ENCODE assay signal across 8 cellular contexts in genomic region chr2:60555066-60555793, GRCh38. TPM values are rescaled to one million over a fixed set of nuclear protein-coding genes. Genes with fewer than 3 reads are reported as not detected.
DNase-seq lines count a peak whose midpoint lies in the region; ATAC-seq and TF ChIP-seq lines count a peak whose summit lies in the region.

No MANE protein-coding gene starts in this region.

- peak overlapping the region; percentile 60; the same call in 1 of the 2 replicates for H2AFZ ChIP-seq in OCI-LY3 (ENCODE audit: low read depth, low read length)
- peak overlapping the region; percentile 79 for H2AFZ ChIP-seq in parathyroid adenoma

- 0% methylated on average over 5 to 14 of the region's 43 CpGs for WGBS in gastroesophageal sphincter (ENCODE audit: low coverage in 1 of 2), 2 donors

- TF ChIP-seq CTCF in OCI-LY3 (IDR thresholded peaks at IDR 0.05; ENCODE audit: low read depth, low read length) (peak; percentile 44), gastroesophageal sphincter (IDR thresholded peaks at IDR 0.05) (peak in 3 of 4 experiments; percentile 5 to 41 (median 17)), parathyroid adenoma (IDR thresholded peaks at IDR 0.05) (no peak)

- H3K4me1 ChIP-seq in OCI-LY3 (ENCODE audit: low read length) (peaks cover 11% of the 10 kb centered on the region), gastroesophageal sphincter (peaks cover 0 to 71% (median 30%) of the 10 kb centered on the region in 3 donors), parathyroid adenoma (no peaks in the 10 kb centered on the region)

- DNase-seq in DMS153 (lab: John Stamatoyannopoulos, UW) (peak; percentile 42), HPDE6-E6E7 (ENCODE audit: extremely low spot score) (no peak)
- DNase-seq in activated T-helper 2 cell treated with anti-CD3 and anti-CD28 coated beads, Interferon-gamma antibody, Interleukin-2, Interleukin-4, amounts not matched to agents 10 μg/mL and 5 μg/mL and 100 μg/mL, durations not matched to agents 14 hours and 24 hours and 36 hours (ENCODE audit: low spot score) = peak; percentile 53

- intact Hi-C loops in activated T-helper 2 cell treated with anti-CD3 and anti-CD28 coated beads, Interferon-gamma antibody, Interleukin-2, Interleukin-4, amounts not matched to agents 10 μg/mL and 5 μg/mL and 100 μg/mL, durations not matched to agents 14 hours and 24 hours and 36 hours (cut with micrococcal nuclease) = loop anchor here (2.0 to 10.0 kb wide), 2 partner anchors 14 to 1530 kb away; no protein-coding TSS in a partner anchor

- peaks cover 67% of the 10 kb centered on the region for H3K27me3 Mint-ChIP-seq in activated T-helper 2 cell treated with anti-CD3 and anti-CD28 coated beads, Interferon-gamma antibody, Interleukin-2, Interleukin-4, amounts not matched to agents 10 μg/mL and 5 μg/mL and 100 μg/mL, durations not matched to agents 14 hours and 24 hours and 36 hours (ENCODE audit: low read depth)

- peaks cover 74% of the 10 kb centered on the region for H3K79me2 ChIP-seq in OCI-LY3 (ENCODE audit: low read length)
- no peaks in the 10 kb centered on the region for H3K79me2 ChIP-seq in parathyroid adenoma

- no peak for TF ChIP-seq EP300 in gastroesophageal sphincter (IDR thresholded peaks at IDR 0.05)

- H3K9me3 ChIP-seq in OCI-LY3 (ENCODE audit: insufficient read depth, low read length) (no peaks in the 10 kb centered on the region), gastroesophageal sphincter (no peaks in the 10 kb centered on the region), parathyroid adenoma (ENCODE audit: control insufficient read depth, low read length) (no peaks in the 10 kb centered on the region)

- no peaks in the 10 kb centered on the region for H3K9me3 Mint-ChIP-seq in activated T-helper 2 cell treated with anti-CD3 and anti-CD28 coated beads, Interferon-gamma antibody, Interleukin-2, Interleukin-4, amounts not matched to agents 10 μg/mL and 5 μg/mL and 100 μg/mL, durations not matched to agents 14 hours and 24 hours and 36 hours

- TF ChIP-seq POLR2A in gastroesophageal sphincter (IDR thresholded peaks at IDR 0.05) = no peak

- peaks cover 8% of the 10 kb centered on the region for H3K36me3 ChIP-seq in OCI-LY3 (replicated peaks; ENCODE audit: low read depth, low read length)
- no peaks in the 10 kb centered on the region for H3K36me3 ChIP-seq in gastroesophageal sphincter
- no peaks in the 10 kb centered on the region for H3K36me3 ChIP-seq in parathyroid adenoma (ENCODE audit: control insufficient read depth, insufficient read depth, low read length)

- H3K27me3 ChIP-seq in OCI-LY3 (ENCODE audit: low read depth, low read length) (peaks cover 11% of the 10 kb centered on the region), gastroesophageal sphincter (peaks cover 88% of the 10 kb centered on the region), parathyroid adenoma (ENCODE audit: control insufficient read depth, insufficient read depth, low read length) (no peaks in the 10 kb centered on the region)

- ATAC-seq in GM19397 (IDR thresholded peaks at IDR 0.05; ENCODE audit: unreplicated experiment) (peak; percentile 45), HG03520 (IDR thresholded peaks at IDR 0.05; ENCODE audit: unreplicated experiment) (peak; percentile 29), gastroesophageal sphincter (peak; percentile 38)

- H4K20me1 ChIP-seq in OCI-LY3 (ENCODE audit: insufficient read depth, low read length) = no peaks in the 10 kb centered on the region

- no peak overlapping the region for H3K27ac Mint-ChIP-seq in activated T-helper 2 cell treated with anti-CD3 and anti-CD28 coated beads, Interferon-gamma antibody, Interleukin-2, Interleukin-4, amounts not matched to agents 10 μg/mL and 5 μg/mL and 100 μg/mL, durations not matched to agents 14 hours and 24 hours and 36 hours

- H3K4me3 Mint-ChIP-seq in activated T-helper 2 cell treated with anti-CD3 and anti-CD28 coated beads, Interferon-gamma antibody, Interleukin-2, Interleukin-4, amounts not matched to agents 10 μg/mL and 5 μg/mL and 100 μg/mL, durations not matched to agents 14 hours and 24 hours and 36 hours (ENCODE audit: low read depth) = peak overlapping the region; percentile 73

- H3K4me1 Mint-ChIP-seq in activated T-helper 2 cell treated with anti-CD3 and anti-CD28 coated beads, Interferon-gamma antibody, Interleukin-2, Interleukin-4, amounts not matched to agents 10 μg/mL and 5 μg/mL and 100 μg/mL, durations not matched to agents 14 hours and 24 hours and 36 hours (ENCODE audit: low read depth) = peaks cover 22% of the 10 kb centered on the region

- H3K27ac ChIP-seq in OCI-LY3 (ENCODE audit: low read length) (peak overlapping the region; percentile 94), gastroesophageal sphincter (peak overlapping the region in 3 of 4 donors; percentile 24 to 82 (median 81)), parathyroid adenoma (no peak overlapping the region)

- H3K4me3 ChIP-seq in OCI-LY3 (ENCODE audit: low read length) (peak overlapping the region; percentile 91), gastroesophageal sphincter (peak overlapping the region; percentile 43 to 70), parathyroid adenoma (ENCODE audit: low read depth, low read length) (peak overlapping the region; percentile 72)

- H3K9ac ChIP-seq in OCI-LY3 (ENCODE audit: low read length) = peak overlapping the region; percentile 94
- H3K9ac ChIP-seq in parathyroid adenoma = no peak overlapping the region

- no peaks in the 10 kb centered on the region for H3K36me3 Mint-ChIP-seq in activated T-helper 2 cell treated with anti-CD3 and anti-CD28 coated beads, Interferon-gamma antibody, Interleukin-2, Interleukin-4, amounts not matched to agents 10 μg/mL and 5 μg/mL and 100 μg/mL, durations not matched to agents 14 hours and 24 hours and 36 hours (ENCODE audit: low read depth)

- peak overlapping the region; percentile 78 for H3K4me2 ChIP-seq in OCI-LY3 (ENCODE audit: low read length)
- peak overlapping the region; percentile 96 for H3K4me2 ChIP-seq in parathyroid adenoma (ENCODE audit: low read length)

RNA-seq across cellular contexts. Expression of gene BCL11A, which starts 1.8 kb away (rescaled TPM):
- 0.21 TPM in 2 replicates for total RNA-seq in activated T-helper 2 cell treated with anti-CD3 and anti-CD28 coated beads, Interferon-gamma antibody, Interleukin-2, Interleukin-4, amounts not matched to agents 10 μg/mL and 5 μg/mL and 100 μg/mL, durations not matched to agents 14 hours and 24 hours and 36 hours
- 10 to 100 TPM in 1 of 4 donors, 1 to 10 TPM in 3; 3.6 to 10.6 (median 8.1) TPM for total RNA-seq in gastroesophageal sphincter
